Comparison of ENCODE assay signal across 8 cellular contexts in genomic region chr1:48498096-48498791, GRCh38. TPM values are rescaled to one million over a fixed set of nuclear protein-coding genes. Genes with fewer than 3 reads are reported as not detected.
DNase-seq lines count a peak whose midpoint lies in the region; ATAC-seq and TF ChIP-seq lines count a peak whose summit lies in the region.

No MANE protein-coding gene starts in this region.

- H2AFZ ChIP-seq in MM.1S (ENCODE audit: low read length) (peak overlapping the region; percentile 33), parathyroid adenoma (peak overlapping the region; percentile 43)

- H3K4me2 ChIP-seq in MM.1S (ENCODE audit: low read depth, low read length) (peak overlapping the region; percentile 49), parathyroid adenoma (ENCODE audit: low read length) (no peak overlapping the region)

- WGBS in upper lobe of left lung, 2 donors: 22 to 25% methylated on average over 15 of the region's 15 CpGs

- H3K4me3 ChIP-seq in MM.1S (ENCODE audit: low read length) (peak overlapping the region; percentile 8; the same call in 1 of the 2 replicates), SJCRH30 (no peak overlapping the region), parathyroid adenoma (ENCODE audit: low read depth, low read length) (no peak overlapping the region), upper lobe of left lung (no peak overlapping the region)

- TF ChIP-seq EP300 in upper lobe of left lung (IDR thresholded peaks at IDR 0.05): no peak

- TF ChIP-seq POLR2A in upper lobe of left lung (IDR thresholded peaks at IDR 0.05): no peak

- no peaks in the 10 kb centered on the region for H3F3A ChIP-seq in MM.1S (ENCODE audit: insufficient read depth, low read length)

- peak; percentile 86 to 94 for ATAC-seq in upper lobe of left lung (ENCODE audit: low FRiP score in 2 of 2)

- H3K27me3 ChIP-seq in MM.1S (replicated peaks; ENCODE audit: insufficient read depth, low read length) (no peaks in the 10 kb centered on the region), SJCRH30 (no peaks in the 10 kb centered on the region; the same call in 1 of the 2 replicates), parathyroid adenoma (ENCODE audit: control insufficient read depth, insufficient read depth, low read length) (no peaks in the 10 kb centered on the region), upper lobe of left lung (no peaks in the 10 kb centered on the region)

- H3K79me2 ChIP-seq in MM.1S (ENCODE audit: low read length) (no peaks in the 10 kb centered on the region), parathyroid adenoma (no peaks in the 10 kb centered on the region)

- in situ Hi-C loops in G401 (cut with HindIII; ENCODE audit: low sequenced_read_pairs): no loop called here

- H3K9me3 ChIP-seq in MM.1S (replicated peaks; ENCODE audit: insufficient read depth, low read length) (no peaks in the 10 kb centered on the region), SJCRH30 (replicated peaks) (no peaks in the 10 kb centered on the region), parathyroid adenoma (ENCODE audit: control insufficient read depth, low read length) (no peaks in the 10 kb centered on the region), upper lobe of left lung (no peaks in the 10 kb centered on the region)

- no peak overlapping the region for H3K9ac ChIP-seq in MM.1S (ENCODE audit: low read length)
- H3K9ac ChIP-seq in parathyroid adenoma: no peak overlapping the region

- H3K4me1 ChIP-seq in MM.1S (ENCODE audit: low read length) (no peaks in the 10 kb centered on the region), SJCRH30 (peaks cover 22% of the 10 kb centered on the region), parathyroid adenoma (peaks cover 3% of the 10 kb centered on the region), upper lobe of left lung (peaks cover 0 to 12% (median 5%) of the 10 kb centered on the region in 4 donors)

- H4K20me1 ChIP-seq in MM.1S (ENCODE audit: insufficient read depth, low read length): no peaks in the 10 kb centered on the region

- TF ChIP-seq CTCF in MM.1S (IDR thresholded peaks at IDR 0.05; ENCODE audit: low read length) (peak; percentile 73), parathyroid adenoma (IDR thresholded peaks at IDR 0.05) (peak; percentile 70), upper lobe of left lung (IDR thresholded peaks at IDR 0.05) (peak; percentile 60 to 97 (median 74))

- no peaks in the 10 kb centered on the region for H3K9me2 ChIP-seq in MM.1S (replicated peaks; ENCODE audit: insufficient read depth, low read length)

- peak; percentile 61 for DNase-seq in G401 (ENCODE audit: low spot score)
- DNase-seq in H4 (ENCODE audit: low spot score): peak; percentile 60
- DNase-seq in MM.1S: peak; percentile 65
- peak; percentile 64 to 85 for DNase-seq in SJCRH30
- DNase-seq in activated gamma-delta T cell treated with anti-CD3 and anti-CD28 coated beads, Interleukin-2, amount 50 U/mL, for 16 hours (ENCODE audit: low read depth): peak; percentile 44
- DNase-seq in glomerular endothelial cell (ENCODE audit: extremely low read depth, low read depth, low spot score): peak; percentile 56
- DNase-seq in upper lobe of left lung: peak; percentile 81 to 91

- no peak overlapping the region for H3K27ac ChIP-seq in MM.1S (ENCODE audit: low read length)
- H3K27ac ChIP-seq in SJCRH30: no peak overlapping the region
- H3K27ac ChIP-seq in parathyroid adenoma: no peak overlapping the region
- no peak overlapping the region for H3K27ac ChIP-seq in upper lobe of left lung

- no peaks in the 10 kb centered on the region for H3K36me3 ChIP-seq in MM.1S (replicated peaks; ENCODE audit: insufficient read depth, low read length)
- H3K36me3 ChIP-seq in SJCRH30: no peaks in the 10 kb centered on the region
- H3K36me3 ChIP-seq in parathyroid adenoma (ENCODE audit: control insufficient read depth, insufficient read depth, low read length): no peaks in the 10 kb centered on the region
- no peaks in the 10 kb centered on the region for H3K36me3 ChIP-seq in upper lobe of left lung

RNA-seq across cellular contexts. Expression of gene SPATA6, which starts 26.2 kb away (rescaled TPM):
- 6.3 and 18.5 TPM in 2 replicates for total RNA-seq in G401 (2014; rRNA removed; shearing (Covaris generic))
- total RNA-seq in H4 (2014; rRNA removed; shearing (Covaris generic)): 4.0 and 5.4 TPM in 2 replicates
- 3.0 and 3.4 TPM in 2 replicates for total RNA-seq in SJCRH30 (2014; rRNA removed; shearing (Covaris generic))
- total RNA-seq in glomerular endothelial cell (3.1 and 4.2 TPM in 2 replicates), upper lobe of left lung (10 to 100 TPM in 5 of 6 donors, 1 to 10 TPM in 1; 9.4 to 31.6 (median 21.0) TPM)
